8 cellular contexts compared by ENCODE assay signal in genomic region chr6:170553686-170554085, GRCh38. TPM values are rescaled to one million over a fixed set of nuclear protein-coding genes. Genes with fewer than 3 reads are reported as not detected.
DNase-seq lines count a peak whose midpoint lies in the region; ATAC-seq and TF ChIP-seq lines count a peak whose summit lies in the region.

No MANE protein-coding gene starts in this region.

- no peaks in the 10 kb centered on the region for H3K9me2 ChIP-seq in PC-9 (ENCODE audit: insufficient read depth)

- intact Hi-C loops in PC-9 (cut with micrococcal nuclease; ENCODE audit: unreplicated experiment) = loop anchor here (2.0 kb wide), 1 partner anchor 31 kb away; the partner anchor contains the start of gene PDCD2

- H3K4me2 ChIP-seq in BLaER1 (peak overlapping the region; percentile 91), PC-9 (peak overlapping the region; percentile 95)

- H3K9me3 Mint-ChIP-seq in endothelial cell (ENCODE audit: unreplicated experiment) (no peaks in the 10 kb centered on the region), chondrocyte (ENCODE audit: low read depth) (no peaks in the 10 kb centered on the region)

- H4K20me1 ChIP-seq in BLaER1 = peaks cover 79% of the 10 kb centered on the region
- H4K20me1 ChIP-seq in PC-9 (ENCODE audit: insufficient read depth) = peaks cover 42% of the 10 kb centered on the region

- H3K4me1 ChIP-seq in BLaER1 (peaks cover 48% of the 10 kb centered on the region), PC-9 (replicated peaks; ENCODE audit: insufficient read depth) (peaks cover 37% of the 10 kb centered on the region), mucosa of stomach (ENCODE audit: control insufficient read depth, insufficient read depth, low read length) (peaks cover 10% of the 10 kb centered on the region)

- BruUV-seq in PC-9 (replicated peaks; lab: Mats Ljungman, UMichigan) = no TSS peak

- H3K4me1 Mint-ChIP-seq in endothelial cell (ENCODE audit: unreplicated experiment) (peaks cover 7% of the 10 kb centered on the region), chondrocyte (ENCODE audit: low read depth) (peaks cover 4% of the 10 kb centered on the region)

- H3K27me3 ChIP-seq in BLaER1 = no peaks in the 10 kb centered on the region
- H3K27me3 ChIP-seq in PC-9 (ENCODE audit: insufficient read depth, low read depth) = no peaks in the 10 kb centered on the region
- no peaks in the 10 kb centered on the region for H3K27me3 ChIP-seq in mucosa of stomach (ENCODE audit: control insufficient read depth, insufficient read depth, low read length)

- H3K36me3 Mint-ChIP-seq in endothelial cell (ENCODE audit: low read depth, unreplicated experiment) (peaks cover 3% of the 10 kb centered on the region), chondrocyte (ENCODE audit: low read depth) (peaks cover 7% of the 10 kb centered on the region)

- no peaks in the 10 kb centered on the region for H3K9me3 ChIP-seq in BLaER1
- H3K9me3 ChIP-seq in PC-9 (ENCODE audit: insufficient read depth, low read depth) = no peaks in the 10 kb centered on the region
- H3K9me3 ChIP-seq in mucosa of stomach (ENCODE audit: control insufficient read depth, low read length) = no peaks in the 10 kb centered on the region

- peaks cover 40% of the 10 kb centered on the region for H3K36me3 ChIP-seq in BLaER1
- H3K36me3 ChIP-seq in PC-9 (ENCODE audit: low read depth) = peaks cover 8% of the 10 kb centered on the region
- H3K36me3 ChIP-seq in mucosa of stomach (ENCODE audit: control insufficient read depth, insufficient read depth, low read length) = no peaks in the 10 kb centered on the region

- POLR2A ChIA-PET in PC-9 (lab: Charles Lee; ENCODE audit: unreplicated experiment) = no interaction called here

- H3F3A ChIP-seq in PC-9 (ENCODE audit: insufficient read depth, low read depth) = peaks cover 10% of the 10 kb centered on the region; the same call in 1 of the 2 replicates

- DNase-seq in PC-9 = peak in 1 of 2 experiments; percentile 53
- DNase-seq in endothelial cell (ENCODE audit: low spot score) = peak; percentile 23
- no peak for DNase-seq in chondrocyte (ENCODE audit: low spot score)
- DNase-seq in superior temporal gyrus (ENCODE audit: extremely low spot score) = no peak

- H3K4me3 Mint-ChIP-seq in endothelial cell (ENCODE audit: unreplicated experiment) (no peak overlapping the region), chondrocyte (ENCODE audit: unreplicated experiment) (no peak overlapping the region)

- H3K79me2 ChIP-seq in PC-9 (ENCODE audit: low read depth) = peaks cover 84% of the 10 kb centered on the region

- CTCF ChIA-PET in PC-9 (lab: Charles Lee) = no interaction called here

- H3K9ac ChIP-seq in BLaER1 = peak overlapping the region; percentile 93
- peak overlapping the region; percentile 38 for H3K9ac ChIP-seq in mucosa of stomach (ENCODE audit: low read length)

- H2AFZ ChIP-seq in PC-9 = peak overlapping the region; percentile 96

- no peaks in the 10 kb centered on the region for H3K27me3 Mint-ChIP-seq in endothelial cell (ENCODE audit: unreplicated experiment)
- no peaks in the 10 kb centered on the region for H3K27me3 Mint-ChIP-seq in chondrocyte (ENCODE audit: low read depth)

- H3K4me3 ChIP-seq in BLaER1 (peak overlapping the region; percentile 88), PC-9 (peak overlapping the region; percentile 93), mucosa of stomach (ENCODE audit: low read length) (peak overlapping the region; percentile 79)

- peak overlapping the region; percentile 91; the same call in 1 of the 2 replicates for H3K27ac ChIP-seq in BLaER1
- H3K27ac ChIP-seq in PC-9 = peak overlapping the region; percentile 85

- TF ChIP-seq CTCF in PC-9 (conservative IDR thresholded peaks at IDR 0.05) (no peak), endothelial cell (IDR thresholded peaks at IDR 0.05; ENCODE audit: unreplicated experiment) (no peak), chondrocyte (IDR thresholded peaks at IDR 0.05) (no peak)

- H3K27ac Mint-ChIP-seq in endothelial cell (ENCODE audit: unreplicated experiment) = no peak overlapping the region
- H3K27ac Mint-ChIP-seq in chondrocyte (ENCODE audit: unreplicated experiment) = no peak overlapping the region

- peak; percentile 41 for ATAC-seq in GM18907 (IDR thresholded peaks at IDR 0.05; ENCODE audit: unreplicated experiment)
- ATAC-seq in HG03095 (IDR thresholded peaks at IDR 0.05; ENCODE audit: unreplicated experiment) = peak; percentile 35

RNA-seq across cellular contexts. Expression of gene TBP, which starts 0.5 kb away (rescaled TPM):
- total RNA-seq in PC-9 (2021) = 10.6 and 11.2 TPM in 2 replicates
- 17.1 TPM for total RNA-seq in endothelial cell (ENCODE audit: unreplicated experiment)
- 13.2 to 14.1 TPM (median 13.4 TPM) in 3 replicates for total RNA-seq in chondrocyte

RNA-seq across cellular contexts. Expression of gene PSMB1, which starts 0.6 kb away (rescaled TPM):
- total RNA-seq in PC-9 (2021) (140 and 169 TPM in 2 replicates), endothelial cell (ENCODE audit: unreplicated experiment) (165 TPM), chondrocyte (129 to 173 TPM (median 137 TPM) in 3 replicates)

RNA-seq across cellular contexts. Expression of gene PDCD2, which starts 30.8 kb away (rescaled TPM):
- total RNA-seq in PC-9 (2021) (43.1 and 51.7 TPM in 2 replicates), endothelial cell (ENCODE audit: unreplicated experiment) (69.4 TPM), chondrocyte (44.9 to 49.6 TPM (median 48.8 TPM) in 3 replicates)
